Comparison of ENCODE assay signal across 17 cellular contexts in genomic region chr4:115119804-115120352, GRCh38. TPM values are rescaled to one million over a fixed set of nuclear protein-coding genes. Genes with fewer than 3 reads are reported as not detected.
A peak's percentile ranks its signal among the peaks of the same experiment; 100 is the strongest.
DNase-seq lines count a peak whose midpoint lies in the region; ATAC-seq and TF ChIP-seq lines count a peak whose summit lies in the region.
"Had no signal": no experiment of that assay in that cellular context is flagged by ENCODE, and none has a peak within 500 bp of the region (broad histone marks: within the 10 kb centered on the region; RNA-seq: fewer than 3 reads in every experiment).

No MANE protein-coding gene starts in this region.

- WGBS in GM23248 (ENCODE audit: low coverage in 1 of 2, low lambda C conversion rate in 2 of 2, missing lambda C conversion rate in 2 of 2), 2 experiments = 49 to 65% methylated on average over 1 of the region's 1 CpG

- H3K27ac Mint-ChIP-seq in neural crest cell (ENCODE audit: unreplicated experiment) = no peak overlapping the region
- no peak overlapping the region for H3K27ac Mint-ChIP-seq in activated CD8-positive, alpha-beta T cell treated with anti-CD3 and anti-CD28 coated beads, Interleukin-2, amount 10 ng/mL, durations not matched to agents 7 days and 5 days
- H3K27ac Mint-ChIP-seq: activated naive CD4-positive, alpha-beta T cell treated with anti-CD3 and anti-CD28 coated beads, Interleukin-2, amount 50 U/mL, for 72 hours; GM23338 had no signal

- no peaks in the 10 kb centered on the region for H3K9me3 ChIP-seq in GM23248 (ENCODE audit: low read depth)
- 0 out of 2 replicates have a peak, but pooled peaks cover 3% of the 10 kb centered on the region for H3K9me3 ChIP-seq in SK-N-MC (ENCODE audit: low read depth, low read length)
- H3K9me3 ChIP-seq: neutrophil, spleen, testis had no signal

- no peak overlapping the region for H2AFZ ChIP-seq in GM23248
- H2AFZ ChIP-seq: GM23338 had no signal

- H3K4me1 Mint-ChIP-seq in neural crest cell = peaks cover 10% of the 10 kb centered on the region
- no peaks in the 10 kb centered on the region for H3K4me1 Mint-ChIP-seq in activated CD8-positive, alpha-beta T cell treated with anti-CD3 and anti-CD28 coated beads, Interleukin-2, amount 10 ng/mL, durations not matched to agents 7 days and 5 days (ENCODE audit: low read depth)

- CTCF ChIA-PET in activated CD8-positive, alpha-beta T cell treated with anti-CD3 and anti-CD28 coated beads, Interleukin-2, amount 10 ng/mL, durations not matched to agents 7 days and 5 days (lab: Charles Lee) = no interaction called here

- H3F3A ChIP-seq in GM23248 (ENCODE audit: insufficient read depth) = no peaks in the 10 kb centered on the region

- no peaks in the 10 kb centered on the region for H3K79me2 ChIP-seq in GM23248 (ENCODE audit: insufficient read depth)

- H3K36me3 ChIP-seq in GM23248 (ENCODE audit: low read depth) (no peaks in the 10 kb centered on the region), SK-N-MC (ENCODE audit: insufficient read depth, low read length) (no peaks in the 10 kb centered on the region; the same call in 1 of the 2 replicates)
- H3K36me3 ChIP-seq: neutrophil, spleen had no signal

- TF ChIP-seq POLR2A in NB4 (IDR thresholded peaks at IDR 0.05; ENCODE audit: extremely low read depth, insufficient read length) = no peak

- H3K27ac ChIP-seq in GM23248 (no peak overlapping the region), SK-N-MC (peak overlapping the region; percentile 99)
- H3K27ac ChIP-seq: neutrophil, spleen, testis had no signal

- H3K36me3 Mint-ChIP-seq in neural crest cell (ENCODE audit: low read depth) = no peaks in the 10 kb centered on the region
- H3K36me3 Mint-ChIP-seq in activated CD8-positive, alpha-beta T cell treated with anti-CD3 and anti-CD28 coated beads, Interleukin-2, amount 10 ng/mL, durations not matched to agents 7 days and 5 days (ENCODE audit: low read depth) = no peaks in the 10 kb centered on the region

- POLR2A ChIA-PET in activated CD8-positive, alpha-beta T cell treated with anti-CD3 and anti-CD28 coated beads, Interleukin-2, amount 10 ng/mL, durations not matched to agents 7 days and 5 days (lab: Charles Lee) = no interaction called here

- H3K27me3 ChIP-seq in GM23248 (replicated peaks; ENCODE audit: insufficient read depth) = no peaks in the 10 kb centered on the region
- H3K27me3 ChIP-seq: neutrophil, spleen, testis had no signal

- H3K9me2 ChIP-seq in GM23248 (ENCODE audit: insufficient read depth) = no peaks in the 10 kb centered on the region

- no peaks in the 10 kb centered on the region for H3K27me3 Mint-ChIP-seq in neural crest cell (ENCODE audit: low read depth)
- no peaks in the 10 kb centered on the region for H3K27me3 Mint-ChIP-seq in activated CD8-positive, alpha-beta T cell treated with anti-CD3 and anti-CD28 coated beads, Interleukin-2, amount 10 ng/mL, durations not matched to agents 7 days and 5 days (ENCODE audit: low read depth)

- in situ Hi-C loops in GM23248 (cut with MboI) = loop anchor here (25.0 kb wide), 1 partner anchor 417 kb away; no protein-coding TSS in a partner anchor

- H3K4me3 ChIP-seq in GM23248 (no peak overlapping the region), NB4 (ENCODE audit: low read depth, low read length) (no peak overlapping the region), SK-N-MC (no peak overlapping the region; the same call in 1 of the 2 replicates)
- H3K4me3 ChIP-seq: GM23338, lung, spleen, testis had no signal

- H3K4me1 ChIP-seq in GM23248 (ENCODE audit: insufficient read depth) = no peaks in the 10 kb centered on the region
- H3K4me1 ChIP-seq: spleen, testis had no signal

- peak; percentile 15 for DNase-seq in GM23248
- DNase-seq in NB4 (ENCODE audit: low read depth) = peak; percentile 2
- DNase-seq in SK-N-MC (ENCODE audit: low read depth, low spot score) = no peak
- DNase-seq in neural crest cell (ENCODE audit: low read depth, low spot score) = no peak
- no peak for DNase-seq in activated CD8-positive, alpha-beta T cell treated with anti-CD3 and anti-CD28 coated beads, Interleukin-2, amount 10 ng/mL, durations not matched to agents 7 days and 5 days
- no peak for DNase-seq in retina
- DNase-seq: Calu3, cerebellar nuclear complex, NCI-H2227 treated with DMSO at 0.1 percent for 48 hours, spleen, testis had no signal

- no peak for ATAC-seq in activated CD8-positive, alpha-beta T cell treated with anti-CD3 and anti-CD28 coated beads, Interleukin-2, amount 10 ng/mL, durations not matched to agents 7 days and 5 days
- ATAC-seq in HG02970 (IDR thresholded peaks at IDR 0.05; ENCODE audit: low FRiP score, unreplicated experiment) = no peak
- ATAC-seq: activated naive CD4-positive, alpha-beta T cell treated with anti-CD3 and anti-CD28 coated beads, Interleukin-2, amount 50 U/mL, for 72 hours; GM23338 had no signal

- no peak overlapping the region for H3K4me2 ChIP-seq in GM23248 (ENCODE audit: unreplicated experiment)
- H3K4me2 ChIP-seq: GM23338 had no signal

- no peak overlapping the region for H3K4me3 Mint-ChIP-seq in neural crest cell
- no peak overlapping the region for H3K4me3 Mint-ChIP-seq in activated CD8-positive, alpha-beta T cell treated with anti-CD3 and anti-CD28 coated beads, Interleukin-2, amount 10 ng/mL, durations not matched to agents 7 days and 5 days
- H3K4me3 Mint-ChIP-seq: GM23338 had no signal

- no peaks in the 10 kb centered on the region for H3K9me3 Mint-ChIP-seq in neural crest cell
- H3K9me3 Mint-ChIP-seq in activated CD8-positive, alpha-beta T cell treated with anti-CD3 and anti-CD28 coated beads, Interleukin-2, amount 10 ng/mL, durations not matched to agents 7 days and 5 days (ENCODE audit: insufficient read depth) = no peaks in the 10 kb centered on the region
- H3K9me3 Mint-ChIP-seq: GM23338 had no signal

- H4K20me1 ChIP-seq in GM23248 (ENCODE audit: insufficient read depth) = no peaks in the 10 kb centered on the region

- TF ChIP-seq CTCF in NB4 (IDR thresholded peaks at IDR 0.05; ENCODE audit: low read depth, low read length) (no peak), neural crest cell (conservative IDR thresholded peaks at IDR 0.05) (peak; percentile 47)

- H3K9ac ChIP-seq in GM23248 = no peak overlapping the region
- H3K9ac ChIP-seq in SK-N-MC (ENCODE audit: insufficient read length) = peak overlapping the region; percentile 51

RNA-seq across cellular contexts. Expression of gene NDST4, which starts 6.5 kb away (rescaled TPM):
- not detected in 2 replicates for total RNA-seq in GM23248 (2014; rRNA removed; shearing (Covaris generic))
- polyA plus RNA-seq in GM23248 (2016; fragmentation: Nextera tagmentation; extraction: Ambion mirVana) = not detected in 2 replicates
- total RNA-seq in neural crest cell = 1.3 and 1.7 TPM in 2 replicates
- total RNA-seq in activated CD8-positive, alpha-beta T cell treated with anti-CD3 and anti-CD28 coated beads, Interleukin-2, amount 10 ng/mL, durations not matched to agents 7 days and 5 days = not detected
- total RNA-seq: activated naive CD4-positive, alpha-beta T cell treated with anti-CD3 and anti-CD28 coated beads, Interleukin-2, amount 50 U/mL, for 72 hours; Calu3; epithelial cell of proximal tubule; GM23338 had no signal
- polyA plus RNA-seq: GM23338, lung had no signal

Comparison
In these comparisons a context has a peak if more than half of its experiments do, and no peak if none do; other contexts are left out.
1. DNase-seq: peak in GM23248 (single experiment) and NB4 (single experiment); none in SK-N-MC (single experiment), neural crest cell (single experiment), activated CD8-positive, alpha-beta T cell treated with anti-CD3 and anti-CD28 coated beads, Interleukin-2, amount 10 ng/mL, durations not matched to agents 7 days and 5 days (single experiment) and retina (single experiment).